ENCODE assay signal across 15 cellular contexts in genomic region chr18:6821346-6821745, GRCh38.
A peak's percentile ranks its signal among the peaks of the same experiment; 100 is the strongest.
DNase-seq lines count a peak whose midpoint lies in the region; ATAC-seq, FAIRE-seq and TF ChIP-seq lines count a peak whose summit lies in the region.
"Had no signal": no experiment of that assay in that cellular context is flagged by ENCODE, and none has a peak within 500 bp of the region (broad histone marks: within the 10 kb centered on the region; RNA-seq: fewer than 3 reads in every experiment).

No MANE protein-coding gene starts in this region.

- H3K9me3 ChIP-seq in effector memory CD4-positive, alpha-beta T cell (ENCODE audit: control insufficient read depth, low read length) = no peaks in the 10 kb centered on the region
- H3K9me3 ChIP-seq: BLaER1 had no signal

- H3K27me3 ChIP-seq in effector memory CD4-positive, alpha-beta T cell (replicated peaks; ENCODE audit: control insufficient read depth, insufficient read depth, low read length, poor library complexity, severe bottlenecking) = no peaks in the 10 kb centered on the region
- H3K27me3 ChIP-seq: BLaER1 had no signal

- TF ChIP-seq CTCF in AG10803 (conservative IDR thresholded peaks at IDR 0.05; ENCODE audit: low read length) (no peak), fibroblast of the aortic adventitia (IDR thresholded peaks at IDR 0.05; ENCODE audit: insufficient read depth, low read length) (no peak), D721Med (IDR thresholded peaks at IDR 0.05; ENCODE audit: insufficient read depth, missing control alignments) (no peak)

- no peaks in the 10 kb centered on the region for H3K36me3 Mint-ChIP-seq in activated T-helper 17 cell treated with anti-CD3 and anti-CD28 coated beads, Interleukin-2, amount 50 U/mL, for 72 hours (ENCODE audit: low read depth)
- H3K36me3 Mint-ChIP-seq: CD8-positive, alpha-beta memory T cell had no signal

- H3K27me3 Mint-ChIP-seq in activated T-helper 17 cell treated with anti-CD3 and anti-CD28 coated beads, Interleukin-2, amount 50 U/mL, for 72 hours = no peaks in the 10 kb centered on the region
- H3K27me3 Mint-ChIP-seq: CD8-positive, alpha-beta memory T cell had no signal

- H3K4me3 ChIP-seq in AG10803 (ENCODE audit: low read length) = no peak overlapping the region
- no peak overlapping the region for H3K4me3 ChIP-seq in fibroblast of the aortic adventitia (ENCODE audit: low read depth, low read length)
- H3K4me3 ChIP-seq in urinary bladder (ENCODE audit: low read depth, low read length) = no peak overlapping the region
- H3K4me3 ChIP-seq in effector memory CD4-positive, alpha-beta T cell (ENCODE audit: insufficient read depth, low read depth, low read length, poor library complexity, severe bottlenecking) = no peak overlapping the region
- H3K4me3 ChIP-seq: BLaER1, GM23248 had no signal

- WGBS in urinary bladder = 73% methylated on average over 1 of the region's 1 CpG

- ATAC-seq in activated T-helper 17 cell treated with anti-CD3 and anti-CD28 coated beads, Interleukin-2, amount 50 U/mL, for 72 hours (replicated peaks) = no peak
- ATAC-seq: HCT116 had no signal

- H3K27ac ChIP-seq in urinary bladder (ENCODE audit: low read depth) = peak overlapping the region; percentile 59
- H3K27ac ChIP-seq in effector memory CD4-positive, alpha-beta T cell (ENCODE audit: insufficient read depth, low read length, poor library complexity, severe bottlenecking) = no peak overlapping the region
- H3K27ac ChIP-seq: BLaER1, GM23248, HL-60 had no signal

- H3K4me1 ChIP-seq in urinary bladder (ENCODE audit: insufficient read depth) = no peaks in the 10 kb centered on the region
- H3K4me1 ChIP-seq in effector memory CD4-positive, alpha-beta T cell (ENCODE audit: control insufficient read depth, insufficient read depth, low read length, poor library complexity, severe bottlenecking) = no peaks in the 10 kb centered on the region
- H3K4me1 ChIP-seq: BLaER1 had no signal

- H3K36me3 ChIP-seq in urinary bladder (ENCODE audit: insufficient read depth) = no peaks in the 10 kb centered on the region
- no peaks in the 10 kb centered on the region for H3K36me3 ChIP-seq in effector memory CD4-positive, alpha-beta T cell (ENCODE audit: control insufficient read depth, insufficient read depth, low read length)
- H3K36me3 ChIP-seq: BLaER1 had no signal

- peak; percentile 25 for DNase-seq in AG10803 (ENCODE audit: low read depth)
- peak; percentile 1 for DNase-seq in GM04503 (ENCODE audit: low read depth)
- peak; percentile 11 for DNase-seq in fibroblast of the aortic adventitia (ENCODE audit: low read depth)
- DNase-seq in D721Med (ENCODE audit: insufficient read length, low spot score) = no peak
- no peak for DNase-seq in effector memory CD4-positive, alpha-beta T cell
- DNase-seq: 8988T; CD8-positive, alpha-beta memory T cell; DMS 273 treated with DMSO at 0.1 percent for 48 hours; GM23248 had no signal

- H3K27ac Mint-ChIP-seq in activated T-helper 17 cell treated with anti-CD3 and anti-CD28 coated beads, Interleukin-2, amount 50 U/mL, for 72 hours = no peak overlapping the region
- H3K27ac Mint-ChIP-seq: CD8-positive, alpha-beta memory T cell had no signal

- H3K4me1 Mint-ChIP-seq in activated T-helper 17 cell treated with anti-CD3 and anti-CD28 coated beads, Interleukin-2, amount 50 U/mL, for 72 hours = no peaks in the 10 kb centered on the region
- H3K4me1 Mint-ChIP-seq: CD8-positive, alpha-beta memory T cell had no signal

- H3K4me3 Mint-ChIP-seq in activated T-helper 17 cell treated with anti-CD3 and anti-CD28 coated beads, Interleukin-2, amount 50 U/mL, for 72 hours = no peak overlapping the region
- H3K4me3 Mint-ChIP-seq: CD8-positive, alpha-beta memory T cell had no signal

- no peak for FAIRE-seq in D721Med (lab: Jason Lieb, UNC)
- FAIRE-seq: H54 had no signal

- H3K9me3 Mint-ChIP-seq in activated T-helper 17 cell treated with anti-CD3 and anti-CD28 coated beads, Interleukin-2, amount 50 U/mL, for 72 hours = peaks cover 3% of the 10 kb centered on the region

Comparison
In these comparisons a context has a peak if more than half of its experiments do, and no peak if none do; other contexts are left out.
1. DNase-seq: peak in AG10803 (single experiment), GM04503 (single experiment) and fibroblast of the aortic adventitia (single experiment); none in D721Med (single experiment) and effector memory CD4-positive, alpha-beta T cell (0 of 3).